ENCODE assay signal across 11 cellular contexts in genomic region chr7:18638594-18639452, GRCh38.
DNase-seq lines count a peak whose midpoint lies in the region; ATAC-seq, FAIRE-seq and TF ChIP-seq lines count a peak whose summit lies in the region.
"Had no signal": no experiment of that assay in that cellular context is flagged by ENCODE, and none has a peak within 500 bp of the region (broad histone marks: within the 10 kb centered on the region; RNA-seq: fewer than 3 reads in every experiment).

No MANE protein-coding gene starts in this region.

- no peak overlapping the region for H3K14ac ChIP-seq in trophoblast cell (ENCODE audit: low read length)

- CTCF ChIA-PET in CD4-positive, alpha-beta T cell (lab: Charles Lee) = no interaction called here

- H3K4me2 ChIP-seq in trophoblast cell (ENCODE audit: low read length) = no peak overlapping the region

- H4K12ac ChIP-seq in trophoblast cell (ENCODE audit: low read depth, low read length) = no peak overlapping the region

- H3K27me3 ChIP-seq in trophoblast cell (ENCODE audit: insufficient read depth, low read length) = no peaks in the 10 kb centered on the region
- no peaks in the 10 kb centered on the region for H3K27me3 ChIP-seq in CD4-positive, alpha-beta T cell (ENCODE audit: control insufficient read depth, insufficient read depth, low read length)
- H3K27me3 ChIP-seq: dorsolateral prefrontal cortex had no signal

- H3K9me3 Mint-ChIP-seq in effector memory CD8-positive, alpha-beta T cell = peaks cover 0 to 1% of the 10 kb centered on the region in 2 donors
- H3K9me3 Mint-ChIP-seq in CD4-positive, alpha-beta T cell = no peaks in the 10 kb centered on the region

- no peaks in the 10 kb centered on the region for H3K27me3 Mint-ChIP-seq in effector memory CD8-positive, alpha-beta T cell
- H3K27me3 Mint-ChIP-seq in CD4-positive, alpha-beta T cell = no peaks in the 10 kb centered on the region

- no peak overlapping the region for H3K23ac ChIP-seq in trophoblast cell (ENCODE audit: low read length)

- no peak overlapping the region for H2AK5ac ChIP-seq in trophoblast cell (ENCODE audit: low read length)

- H3K36me3 Mint-ChIP-seq in effector memory CD8-positive, alpha-beta T cell (ENCODE audit: insufficient read depth) = peaks cover 2% of the 10 kb centered on the region
- no peaks in the 10 kb centered on the region for H3K36me3 Mint-ChIP-seq in CD4-positive, alpha-beta T cell (ENCODE audit: low read depth)

- H3K79me1 ChIP-seq in trophoblast cell (ENCODE audit: low read length) = no peaks in the 10 kb centered on the region

- no peaks in the 10 kb centered on the region for H3K4me1 Mint-ChIP-seq in effector memory CD8-positive, alpha-beta T cell (ENCODE audit: low read depth in 2 of 2)
- H3K4me1 Mint-ChIP-seq in CD4-positive, alpha-beta T cell (ENCODE audit: low read depth) = no peaks in the 10 kb centered on the region

- no peaks in the 10 kb centered on the region for H3K79me2 ChIP-seq in trophoblast cell (ENCODE audit: control insufficient read depth, insufficient read depth, low read length, poor library complexity)

- intact Hi-C loops in CD4-positive, alpha-beta T cell (cut with DNase I, micrococcal nuclease) = no loop called here

- H3K4ac ChIP-seq in trophoblast cell (ENCODE audit: low read depth, low read length) = no peak overlapping the region

- no peak overlapping the region for H2BK120ac ChIP-seq in trophoblast cell (ENCODE audit: insufficient read depth, low read length, poor library complexity)

- FAIRE-seq in urothelium cell line (lab: Jason Lieb, UNC) = no peak
- FAIRE-seq: GM12878 had no signal

- no CpG with 5 or more reads among the region's 4 CpGs for WGBS in trophoblast cell (ENCODE audit: extremely low coverage, insufficient coverage, insufficient read length)

- no peak for TF ChIP-seq CTCF in CD4-positive, alpha-beta T cell (IDR thresholded peaks at IDR 0.05)

- no peak overlapping the region for H3K9ac ChIP-seq in trophoblast cell (ENCODE audit: low read length)

- ATAC-seq in effector memory CD8-positive, alpha-beta T cell (replicated peaks) = peak; percentile 51
- ATAC-seq in HG03565 (IDR thresholded peaks at IDR 0.05; ENCODE audit: unreplicated experiment) = no peak
- no peak for ATAC-seq in CD4-positive, alpha-beta T cell (ENCODE audit: poor library complexity)
- ATAC-seq in GM18517 (IDR thresholded peaks at IDR 0.05; ENCODE audit: unreplicated experiment) = no peak
- ATAC-seq: GM12878 had no signal

- no peak overlapping the region for H4K8ac ChIP-seq in trophoblast cell (ENCODE audit: low read depth, low read length)

- POLR2A ChIA-PET in CD4-positive, alpha-beta T cell (lab: Charles Lee) = no interaction called here

- no peak overlapping the region for H3K18ac ChIP-seq in trophoblast cell (ENCODE audit: low read length)

- H2BK5ac ChIP-seq in trophoblast cell (ENCODE audit: low read depth, low read length, poor library complexity) = no peak overlapping the region

- no peak overlapping the region for H2BK12ac ChIP-seq in trophoblast cell (ENCODE audit: low read length)

- H3K9me3 ChIP-seq in trophoblast cell (ENCODE audit: insufficient read depth, low read depth, low read length) = no peaks in the 10 kb centered on the region
- H3K9me3 ChIP-seq in CD4-positive, alpha-beta T cell (ENCODE audit: control insufficient read depth, low read length) = no peaks in the 10 kb centered on the region

- DNase-seq in DMS 273 (lab: John Stamatoyannopoulos, UW; ENCODE audit: unreplicated experiment) (peak; percentile 91), NOMO-1 (lab: John Stamatoyannopoulos, UW; ENCODE audit: unreplicated experiment in 2 of 2) (peak; percentile 49 to 83), trophoblast cell (peak; percentile 11 to 48), urothelium cell line (ENCODE audit: low spot score) (no peak)
- DNase-seq in effector memory CD8-positive, alpha-beta T cell = no peak
- DNase-seq in CD4-positive, alpha-beta T cell = no peak
- DNase-seq: stimulated activated CD4-positive, alpha-beta T cell treated with anti-CD3 and anti-CD28 coated beads, Interleukin-12 subunit alpha, Interleukin-12 subunit beta, amount 100 ng/mL, for 4 hours had no signal

- H3K27ac ChIP-seq in trophoblast cell (ENCODE audit: low read depth, low read length) = no peak overlapping the region
- no peak overlapping the region for H3K27ac ChIP-seq in CD4-positive, alpha-beta T cell (ENCODE audit: low read depth, low read length)

- H3K36me3 ChIP-seq in trophoblast cell (ENCODE audit: control insufficient read depth in 1 of 2, insufficient read depth in 2 of 2, low read length in 2 of 2) = no peaks in the 10 kb centered on the region

- no peak overlapping the region for H2AFZ ChIP-seq in trophoblast cell (ENCODE audit: insufficient read depth, low read length, poor library complexity)

- H3K4me3 ChIP-seq in trophoblast cell (ENCODE audit: low read depth, low read length) = no peak overlapping the region
- H3K4me3 ChIP-seq: dorsolateral prefrontal cortex, GM12878 had no signal

- peak overlapping the region in 1 of 2 donors; percentile 53 for H3K27ac Mint-ChIP-seq in effector memory CD8-positive, alpha-beta T cell
- H3K27ac Mint-ChIP-seq in CD4-positive, alpha-beta T cell = no peak overlapping the region

- H3K4me3 Mint-ChIP-seq in effector memory CD8-positive, alpha-beta T cell = no peak overlapping the region
- no peak overlapping the region for H3K4me3 Mint-ChIP-seq in CD4-positive, alpha-beta T cell

- no peaks in the 10 kb centered on the region for H3K4me1 ChIP-seq in trophoblast cell (ENCODE audit: control insufficient read depth in 1 of 2, insufficient read depth in 2 of 2, low read length in 2 of 2)

- no peak overlapping the region for H4K91ac ChIP-seq in trophoblast cell (ENCODE audit: low read depth, low read length)

Comparison
In these comparisons a context has a peak if more than half of its experiments do, and no peak if none do; other contexts are left out.
1. DNase-seq: peak in DMS 273 (single experiment), NOMO-1 (2 of 2) and trophoblast cell (2 of 2); none in effector memory CD8-positive, alpha-beta T cell (0 of 3), CD4-positive, alpha-beta T cell (0 of 10) and urothelium cell line (single experiment).